11 cellular contexts compared by ENCODE assay signal in genomic region chrX:39726810-39727209, GRCh38.
DNase-seq lines count a peak whose midpoint lies in the region; ATAC-seq and TF ChIP-seq lines count a peak whose summit lies in the region.
"Had no signal": no experiment of that assay in that cellular context is flagged by ENCODE, and none has a peak within 500 bp of the region (broad histone marks: within the 10 kb centered on the region; RNA-seq: fewer than 3 reads in every experiment).

No MANE protein-coding gene starts in this region.

- H3K9me3 ChIP-seq in heart right ventricle: peaks cover 0 to 6% (median 0%) of the 10 kb centered on the region in 11 donors
- H3K9me3 ChIP-seq: lower lobe of right lung had no signal

- DNase-seq in HT1080 (ENCODE audit: low read depth) (peak; percentile 3), SK-N-DZ (ENCODE audit: low spot score) (peak; percentile 66), heart right ventricle (peak; percentile 25 to 36), G401 (ENCODE audit: low spot score) (no peak), DMS114 treated with DMSO at 0.1 percent for 48 hours (lab: John Stamatoyannopoulos, UW; ENCODE audit: unreplicated experiment) (no peak)
- no peak for DNase-seq in activated CD4-positive, CD25-positive, alpha-beta regulatory T cell (lab: John Stamatoyannopoulos, UW)
- DNase-seq: activated CD8-positive, alpha-beta T cell treated with anti-CD3 and anti-CD28 coated beads, Interleukin-2, amount 10 ng/mL, durations not matched to agents 7 days and 5 days; lower lobe of right lung had no signal

- peak overlapping the region; percentile 16; the same call in 1 of the 2 replicates for H3K27ac ChIP-seq in ACC112 (ENCODE audit: low read depth, low read length)
- peak overlapping the region in 5 of 10 donors; percentile 28 to 74 (median 30) for H3K27ac ChIP-seq in heart right ventricle
- H3K27ac ChIP-seq: lower lobe of right lung had no signal

- no peak for TF ChIP-seq CTCF in heart right ventricle (IDR thresholded peaks at IDR 0.05)

- H3K4me1 ChIP-seq in ACC112 (ENCODE audit: control insufficient read depth, insufficient read depth, low read length, unreplicated experiment) (peaks cover 18% of the 10 kb centered on the region), heart right ventricle (peaks cover 0 to 37% (median 15%) of the 10 kb centered on the region in 9 donors)

- intact Hi-C loops in heart right ventricle (cut with DNase I): no loop called here

- 51 to 64% methylated on average over 3 of the region's 3 CpGs for WGBS in heart right ventricle, 2 donors

- H3K27me3 ChIP-seq in ACC112 (ENCODE audit: insufficient read depth, low read length) (no peaks in the 10 kb centered on the region), heart right ventricle (peaks cover 0 to 37% (median 0%) of the 10 kb centered on the region in 7 donors)

- H3K4me3 ChIP-seq in ACC112 (ENCODE audit: low read depth, low read length) (no peak overlapping the region), heart right ventricle (no peak overlapping the region)
- H3K4me3 ChIP-seq: lower lobe of right lung had no signal

- no peak overlapping the region for H2AFZ ChIP-seq in ACC112 (ENCODE audit: low read length, unreplicated experiment)

- in situ Hi-C loops in G401 (cut with HindIII; ENCODE audit: low sequenced_read_pairs): no loop called here

- H3K79me2 ChIP-seq in ACC112 (ENCODE audit: control insufficient read depth, insufficient read depth, low read length, unreplicated experiment): no peaks in the 10 kb centered on the region

- ATAC-seq in heart right ventricle (peak in 7 of 8 donors; percentile 29 to 67 (median 54)), HG03457 (IDR thresholded peaks at IDR 0.05; ENCODE audit: unreplicated experiment) (no peak)
- ATAC-seq: activated CD8-positive, alpha-beta T cell treated with anti-CD3 and anti-CD28 coated beads, Interleukin-2, amount 10 ng/mL, durations not matched to agents 7 days and 5 days; esophagus mucosa had no signal

- H3K36me3 ChIP-seq in ACC112 (ENCODE audit: insufficient read depth, low read length) (no peaks in the 10 kb centered on the region), heart right ventricle (no peaks in the 10 kb centered on the region)
- H3K36me3 ChIP-seq: lower lobe of right lung had no signal

Comparison
In these comparisons a context has a peak if more than half of its experiments do, and no peak if none do; other contexts are left out.
1. DNase-seq: peak in HT1080 (single experiment), SK-N-DZ (single experiment) and heart right ventricle (2 of 2); none in G401 (single experiment), activated CD4-positive, CD25-positive, alpha-beta regulatory T cell (0 of 4) and DMS114 treated with DMSO at 0.1 percent for 48 hours (single experiment).